ENCODE assay signal across 22 cellular contexts in the genomic region with DNA sequence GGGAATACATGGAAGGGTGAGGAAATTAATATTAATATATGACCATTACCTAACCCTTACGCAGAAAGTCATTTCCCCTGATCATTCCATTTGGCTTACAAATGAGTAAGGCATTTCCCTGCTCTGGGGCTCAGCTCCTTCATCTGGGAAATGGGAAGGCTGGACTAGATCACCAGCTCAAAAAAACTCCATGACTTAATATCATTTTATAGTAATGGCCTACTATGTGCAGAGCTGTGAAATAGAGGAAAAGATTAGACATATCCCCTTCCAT. TPM values are rescaled to one million over a fixed set of nuclear protein-coding genes. Genes with fewer than 3 reads are reported as not detected.
A peak's percentile ranks its signal among the peaks of the same experiment; 100 is the strongest.
DNase-seq lines count a peak whose midpoint lies in the region; ATAC-seq, FAIRE-seq and TF ChIP-seq lines count a peak whose summit lies in the region.
"Had no signal": no experiment of that assay in that cellular context is flagged by ENCODE, and none has a peak within 500 bp of the region (broad histone marks: within the 10 kb centered on the region; RNA-seq: fewer than 3 reads in every experiment).

No MANE protein-coding gene starts in this region.

- H2AK5ac ChIP-seq in mesenchymal stem cell (ENCODE audit: low read length, severe bottlenecking), result no peak overlapping the region

- H3K4me3 ChIP-seq in SJSA1, result no peak overlapping the region
- no peak overlapping the region for H3K4me3 ChIP-seq in mesenchymal stem cell (ENCODE audit: insufficient read depth in 1 of 2, low read depth in 1 of 2, low read length in 2 of 2)
- H3K4me3 ChIP-seq in dorsolateral prefrontal cortex, result no peak overlapping the region
- H3K4me3 ChIP-seq in kidney (ENCODE audit: low read length in 2 of 2), result no peak overlapping the region

- no peaks in the 10 kb centered on the region for H3K27me3 ChIP-seq in SJSA1 (replicated peaks)
- H3K27me3 ChIP-seq in mesenchymal stem cell (ENCODE audit: control insufficient read depth in 1 of 2, insufficient read depth in 1 of 2, low read length in 2 of 2), result no peaks in the 10 kb centered on the region
- H3K27me3 ChIP-seq in dorsolateral prefrontal cortex, result no peaks in the 10 kb centered on the region

- no peak overlapping the region for H2BK120ac ChIP-seq in mesenchymal stem cell (ENCODE audit: low read depth, low read length)

- H3K27ac ChIP-seq in SJSA1 (peak overlapping the region; percentile 51), epithelial cell of prostate (peak overlapping the region; percentile 97), mesenchymal stem cell (ENCODE audit: low read length, poor library complexity, severe bottlenecking) (no peak overlapping the region), dorsolateral prefrontal cortex (peak overlapping the region in 1 of 59 donors; percentile 30), kidney (ENCODE audit: low read depth in 2 of 2, low read length in 2 of 2) (no peak overlapping the region)
- H3K27ac ChIP-seq: VCaP had no signal

- no peak overlapping the region for H3K18ac ChIP-seq in mesenchymal stem cell (ENCODE audit: low read depth in 1 of 2, low read length in 2 of 2)

- TF ChIP-seq CTCF in dorsolateral prefrontal cortex (IDR thresholded peaks at IDR 0.05 in 54 of 56, conservative IDR thresholded peaks at IDR 0.05 in 2 of 56; ENCODE audit: low read depth in 1 of 56, partially characterized antibody in 56 of 56), result no peak
- TF ChIP-seq CTCF in kidney (IDR thresholded peaks at IDR 0.05; ENCODE audit: borderline replicate concordance, extremely low read depth, insufficient read depth), result no peak

- DNase-seq in ELR (ENCODE audit: low read depth), result peak; percentile 68
- no peak for DNase-seq in SJSA1 (ENCODE audit: low read depth in 1 of 2, low spot score in 2 of 2)
- no peak for DNase-seq in epithelial cell of prostate (ENCODE audit: low read depth, low spot score)
- DNase-seq in mesenchymal stem cell, result peak; percentile 13
- no peak for DNase-seq in dorsolateral prefrontal cortex
- DNase-seq in kidney, result no peak
- no peak for DNase-seq in dedifferentiated amniotic fluid mesenchymal stem cell (ENCODE audit: extremely low spot score)
- DNase-seq: ACHN; activated CD4-positive, alpha-beta T cell treated with anti-CD3 and anti-CD28 coated beads, Interleukin-2, amount 50 U/mL, for 48 hours; activated CD8-positive, alpha-beta memory T cell treated with anti-CD3 and anti-CD28 coated beads, Interleukin-2, amount 50 U/mL, for 48 hours; C1 segment of cervical spinal cord; GOT3; midbrain; NCI-H2107; NCI-H510A; posterior cingulate gyrus; T-helper 2 cell had no signal

- ATAC-seq in HG02885 (IDR thresholded peaks at IDR 0.05; ENCODE audit: poor library complexity, unreplicated experiment), result no peak
- ATAC-seq: natural killer cell treated with Interleukin-12 subunit alpha and Interleukin-12 subunit beta and Interleukin-15 and Interleukin-18, amount 100 ng/mL, for 72 hours had no signal

- intact Hi-C loops in dorsolateral prefrontal cortex (cut with DNase I), result no loop called here
- intact Hi-C loops in kidney (cut with DNase I), result no loop called here

- H3K4me1 ChIP-seq in SJSA1 (replicated peaks) (peaks cover 87% of the 10 kb centered on the region), mesenchymal stem cell (ENCODE audit: control insufficient read depth, insufficient read depth, low read depth, low read length) (peaks cover 13% of the 10 kb centered on the region), kidney (ENCODE audit: control insufficient read depth in 1 of 2, insufficient read depth in 1 of 2, low read depth in 1 of 2, low read length in 2 of 2) (peaks cover 0 to 3% of the 10 kb centered on the region in 2 donors)

- 58% methylated on average over 1 of the region's 1 CpG for WGBS in mesenchymal stem cell

- peaks cover 3% of the 10 kb centered on the region for H3K36me3 ChIP-seq in SJSA1
- peaks cover 6 to 7% of the 10 kb centered on the region in 2 experiments for H3K36me3 ChIP-seq in mesenchymal stem cell (ENCODE audit: control insufficient read depth in 1 of 2, insufficient read depth in 2 of 2, low read depth in 1 of 2, low read length in 2 of 2)
- H3K36me3 ChIP-seq in kidney (ENCODE audit: control insufficient read depth in 1 of 2, insufficient read depth in 2 of 2, low read length in 2 of 2), result no peaks in the 10 kb centered on the region

- H4K91ac ChIP-seq in mesenchymal stem cell (ENCODE audit: low read length), result no peak overlapping the region

- no peak overlapping the region for H3K23ac ChIP-seq in mesenchymal stem cell (ENCODE audit: low read length in 2 of 2)

- H2AFZ ChIP-seq in mesenchymal stem cell (ENCODE audit: low read depth, low read length), result no peak overlapping the region

- no peak overlapping the region for H3K14ac ChIP-seq in mesenchymal stem cell (ENCODE audit: low read length in 2 of 2)

- no peak overlapping the region for H3K4me2 ChIP-seq in mesenchymal stem cell (ENCODE audit: low read length, poor library complexity, severe bottlenecking)

- no peak overlapping the region for H2BK12ac ChIP-seq in mesenchymal stem cell (ENCODE audit: low read length in 2 of 2)

- no peaks in the 10 kb centered on the region for H3K9me3 ChIP-seq in SJSA1 (replicated peaks)
- H3K9me3 ChIP-seq in mesenchymal stem cell (ENCODE audit: control insufficient read depth, low read length), result no peaks in the 10 kb centered on the region
- H3K9me3 ChIP-seq in kidney (ENCODE audit: control insufficient read depth in 1 of 2, low read length in 2 of 2), result no peaks in the 10 kb centered on the region

- no peak overlapping the region for H2BK15ac ChIP-seq in mesenchymal stem cell (ENCODE audit: low read depth, poor library complexity, severe bottlenecking)

- H3K4ac ChIP-seq in mesenchymal stem cell (ENCODE audit: low read depth in 1 of 2, low read length in 2 of 2), result no peak overlapping the region

- no peak overlapping the region for H4K8ac ChIP-seq in mesenchymal stem cell (ENCODE audit: low read length)

- peak overlapping the region; percentile 38 for H3K9ac ChIP-seq in mesenchymal stem cell (ENCODE audit: low read length)
- H3K9ac ChIP-seq in kidney (ENCODE audit: low read length in 2 of 2), result no peak overlapping the region

- peaks cover 21% of the 10 kb centered on the region for H3K79me1 ChIP-seq in mesenchymal stem cell (replicated peaks; ENCODE audit: low read length, poor library complexity, severe bottlenecking)

- no peak for FAIRE-seq in kidney (lab: Jason Lieb, UNC)
- FAIRE-seq: RCC 7860 had no signal

- no peak overlapping the region for H2BK5ac ChIP-seq in mesenchymal stem cell (ENCODE audit: low read depth, low read length, poor library complexity, severe bottlenecking)

RNA-seq across cellular contexts. Expression of gene HRH1, which starts 46.3 kb away (rescaled TPM):
- total RNA-seq in SJSA1 (2014; rRNA removed; shearing (Covaris generic)), result 15.9 and 21.9 TPM in 2 replicates
- 2.7 TPM for polyA plus RNA-seq in mesenchymal stem cell (2013, experiment 1 of 2)
- polyA plus RNA-seq in mesenchymal stem cell (2013, experiment 2 of 2), result 2.5 TPM
- total RNA-seq in dorsolateral prefrontal cortex, result 10 to 100 TPM in 74 of 120 experiments, 1 to 10 TPM in 46; 2.4 to 22.9 (median 10.8) TPM
- 32.3 TPM for total RNA-seq in kidney
- 1.9 TPM for polyA plus RNA-seq in kidney (ENCODE audit: insufficient read depth, low read depth, low replicate concordance)
- polyA plus RNA-seq: IgD-negative memory B cell had no signal

Comparison
In these comparisons a context has a peak if more than half of its experiments do, and no peak if none do; other contexts are left out.
1. DNase-seq: peak in ELR (single experiment) and mesenchymal stem cell (single experiment); none in SJSA1 (0 of 2), epithelial cell of prostate (single experiment), dorsolateral prefrontal cortex (0 of 10), kidney (single experiment) and dedifferentiated amniotic fluid mesenchymal stem cell (single experiment).
2. H3K27ac ChIP-seq: peak in SJSA1 (single experiment) and epithelial cell of prostate (single experiment); none in mesenchymal stem cell (single experiment) and kidney (0 of 2).